Comparison of ENCODE assay signal across 18 cellular contexts in genomic region chr1:94623560-94624148, GRCh38.
DNase-seq lines count a peak whose midpoint lies in the region; ATAC-seq and TF ChIP-seq lines count a peak whose summit lies in the region.
"Had no signal": no experiment of that assay in that cellular context is flagged by ENCODE, and none has a peak within 500 bp of the region (broad histone marks: within the 10 kb centered on the region; RNA-seq: fewer than 3 reads in every experiment).

No MANE protein-coding gene starts in this region.

- peaks cover 2% of the 10 kb centered on the region for H3K9me3 Mint-ChIP-seq in CD8-positive, alpha-beta T cell
- H3K9me3 Mint-ChIP-seq: stimulated activated effector memory CD8-positive, alpha-beta T cell treated with anti-CD3 and anti-CD28 coated beads, Interleukin-12 subunit alpha, Interleukin-12 subunit beta, amount 100 ng/mL, for 72 hours had no signal

- RAD21 ChIA-PET in HCT116 (lab: Charles Lee; ENCODE audit: low non-redundant PET in 1 of 2, low total read pairs in 2 of 2, uncharacterized antibody in 2 of 2, unreplicated experiment in 2 of 2), result no interaction called here

- no peak for TF ChIP-seq POLR2A in HCT116 (IDR thresholded peaks at IDR 0.05; ENCODE audit: borderline replicate concordance, extremely low read depth, insufficient read depth, insufficient read length)

- TF ChIP-seq RAD21 in HCT116 (IDR thresholded peaks at IDR 0.05; ENCODE audit: low read depth), result no peak

- H3K9ac ChIP-seq in HCT116 (ENCODE audit: low read length) (peak overlapping the region; percentile 70), iPS-20b (ENCODE audit: low read depth, low read length) (peak overlapping the region; percentile 13; the same call in 1 of the 2 replicates)

- H3K27me3 ChIP-seq in HCT116 (ENCODE audit: insufficient read depth, low read length), result no peaks in the 10 kb centered on the region
- peaks cover 15% of the 10 kb centered on the region; the same call in 1 of the 2 replicates for H3K27me3 ChIP-seq in iPS-20b (ENCODE audit: insufficient read depth, low read length)
- no peaks in the 10 kb centered on the region for H3K27me3 ChIP-seq in aorta (ENCODE audit: control insufficient read depth in 1 of 2, insufficient read depth in 2 of 2, low read length in 1 of 2)
- no peaks in the 10 kb centered on the region for H3K27me3 ChIP-seq in CD8-positive, alpha-beta T cell (ENCODE audit: insufficient read depth, low read length)
- H3K27me3 ChIP-seq: uterus had no signal

- ATAC-seq in HCT116 (peak; percentile 21), aorta (ENCODE audit: low FRiP score) (no peak)
- ATAC-seq in CD8-positive, alpha-beta T cell, result no peak
- ATAC-seq: stimulated activated effector memory CD8-positive, alpha-beta T cell treated with anti-CD3 and anti-CD28 coated beads, Interleukin-12 subunit alpha, Interleukin-12 subunit beta, amount 100 ng/mL, for 72 hours had no signal

- intact Hi-C loops in HCT116 (cut with micrococcal nuclease), result loop anchor here (5.0 kb wide), 1 partner anchor 179 kb away; no protein-coding TSS in a partner anchor
- intact Hi-C loops in posterior vena cava (cut with DNase I), result no loop called here
- intact Hi-C loops in aorta (cut with DNase I), result no loop called here
- intact Hi-C loops in CD8-positive, alpha-beta T cell (cut with DNase I, micrococcal nuclease), result no loop called here

- H2AFZ ChIP-seq in HCT116 (ENCODE audit: low read depth, low read length, poor library complexity, severe bottlenecking), result no peak overlapping the region

- DNase-seq in HCT116 (ENCODE audit: low read depth, low spot score) (no peak), amniotic epithelial cell (ENCODE audit: low read depth) (peak; percentile 84), posterior vena cava (ENCODE audit: low spot score) (peak; percentile 79), aorta (no peak), SHP77 treated with DMSO at 0.1 percent for 48 hours (lab: John Stamatoyannopoulos, UW) (no peak), DMS53 (lab: John Stamatoyannopoulos, UW) (no peak)
- no peak for DNase-seq in CD8-positive, alpha-beta T cell
- DNase-seq: activated CD4-positive, CD25-positive, alpha-beta regulatory T cell treated with anti-CD3 and anti-CD28 coated beads, Interleukin-2, amount 50 U/mL, for 72 hours; activated T-cell treated with anti-CD3 and anti-CD28 coated beads for 4 hours; DND-41; KBM-7; NCI-H1436 treated with DMSO at 0.1 percent for 48 hours; NCI-H510A; stimulated activated CD4-positive, alpha-beta T cell treated with anti-CD3 and anti-CD28 coated beads, Interleukin-4, amount 100 ng/mL, for 24 hours; T-helper 1 cell; uterus had no signal

- peak overlapping the region; percentile 64 for H3K4me2 ChIP-seq in HCT116 (ENCODE audit: low read length)

- no peaks in the 10 kb centered on the region for H4K20me1 ChIP-seq in HCT116 (ENCODE audit: insufficient read depth)

- no peaks in the 10 kb centered on the region for H3K36me3 Mint-ChIP-seq in CD8-positive, alpha-beta T cell
- H3K36me3 Mint-ChIP-seq: stimulated activated effector memory CD8-positive, alpha-beta T cell treated with anti-CD3 and anti-CD28 coated beads, Interleukin-12 subunit alpha, Interleukin-12 subunit beta, amount 100 ng/mL, for 72 hours had no signal

- H3K4me3 Mint-ChIP-seq in CD8-positive, alpha-beta T cell, result no peak overlapping the region
- H3K4me3 Mint-ChIP-seq: stimulated activated effector memory CD8-positive, alpha-beta T cell treated with anti-CD3 and anti-CD28 coated beads, Interleukin-12 subunit alpha, Interleukin-12 subunit beta, amount 100 ng/mL, for 72 hours had no signal

- H3K4me3 ChIP-seq in HCT116 (replicated peaks in 1 of 2; ENCODE audit: low read depth in 1 of 2, low read length in 2 of 2), result no peak overlapping the region
- no peak overlapping the region for H3K4me3 ChIP-seq in iPS-20b (ENCODE audit: low read length)
- H3K4me3 ChIP-seq in aorta (ENCODE audit: low read length in 2 of 2), result no peak overlapping the region
- H3K4me3 ChIP-seq in CD8-positive, alpha-beta T cell (ENCODE audit: low read depth, low read length), result no peak overlapping the region
- H3K4me3 ChIP-seq: uterus had no signal

- no peaks in the 10 kb centered on the region for H3K79me2 ChIP-seq in HCT116 (ENCODE audit: insufficient read depth, low read length)

- WGBS in aorta, 2 donors, result 64 to 77% methylated on average over 8 of the region's 8 CpGs

- BruUV-seq in HCT116 (replicated peaks; lab: Mats Ljungman, UMichigan), result no TSS peak

- H3K9me2 ChIP-seq in HCT116 (ENCODE audit: insufficient read depth), result no peaks in the 10 kb centered on the region

- POLR2A ChIA-PET in HCT116 (lab: Charles Lee), result no interaction called here
- POLR2A ChIA-PET in CD8-positive, alpha-beta T cell (lab: Charles Lee), result no interaction called here

- peaks cover 2% of the 10 kb centered on the region for H3K27me3 Mint-ChIP-seq in CD8-positive, alpha-beta T cell (ENCODE audit: low read depth)

- H3K4me1 ChIP-seq in HCT116 (ENCODE audit: control insufficient read depth in 1 of 2, insufficient read depth in 2 of 2, low read length in 2 of 2), result peaks cover 49 to 59% of the 10 kb centered on the region in 2 experiments
- peaks cover 32% of the 10 kb centered on the region for H3K4me1 ChIP-seq in iPS-20b (ENCODE audit: insufficient read depth, low read length)
- H3K4me1 ChIP-seq in aorta (ENCODE audit: control insufficient read depth in 1 of 2, insufficient read depth in 2 of 2, low read length in 2 of 2), result peaks cover 0 to 1% of the 10 kb centered on the region in 2 donors
- H3K4me1 ChIP-seq in CD8-positive, alpha-beta T cell (ENCODE audit: insufficient read depth, low read length), result no peaks in the 10 kb centered on the region
- H3K4me1 ChIP-seq: uterus had no signal

- no peaks in the 10 kb centered on the region; a peak in 1 of 4 replicates for H3K9me3 ChIP-seq in HCT116 (ENCODE audit: control insufficient read depth in 1 of 2, insufficient read depth in 1 of 2, low read depth in 1 of 2, low read length in 2 of 2)
- no peaks in the 10 kb centered on the region for H3K9me3 ChIP-seq in iPS-20b (ENCODE audit: insufficient read depth, low read depth, low read length)
- H3K9me3 ChIP-seq in aorta (ENCODE audit: control insufficient read depth, low read length), result no peaks in the 10 kb centered on the region
- H3K9me3 ChIP-seq in CD8-positive, alpha-beta T cell (ENCODE audit: low read length), result no peaks in the 10 kb centered on the region
- H3K9me3 ChIP-seq: uterus had no signal

- no peak overlapping the region for H3K27ac Mint-ChIP-seq in CD8-positive, alpha-beta T cell
- H3K27ac Mint-ChIP-seq: stimulated activated effector memory CD8-positive, alpha-beta T cell treated with anti-CD3 and anti-CD28 coated beads, Interleukin-12 subunit alpha, Interleukin-12 subunit beta, amount 100 ng/mL, for 72 hours had no signal

- H3K27ac ChIP-seq in HCT116 (ENCODE audit: low read depth, low read length), result peak overlapping the region; percentile 70
- H3K27ac ChIP-seq in iPS-20b (ENCODE audit: low read length), result no peak overlapping the region
- no peak overlapping the region for H3K27ac ChIP-seq in aorta (ENCODE audit: low read depth in 1 of 2, low read length in 2 of 2)
- no peak overlapping the region for H3K27ac ChIP-seq in CD8-positive, alpha-beta T cell (ENCODE audit: low read depth, low read length)
- H3K27ac ChIP-seq: uterus had no signal

- no peak for TF ChIP-seq CTCF in HCT116 (IDR thresholded peaks at IDR 0.05 in 2 of 3, conservative IDR thresholded peaks at IDR 0.05 in 1 of 3; ENCODE audit: borderline replicate concordance in 1 of 3, insufficient read depth in 1 of 3, low read depth in 2 of 3, low read length in 2 of 3)
- no peak for TF ChIP-seq CTCF in CD8-positive, alpha-beta T cell (IDR thresholded peaks at IDR 0.05)

- H3K36me3 ChIP-seq in HCT116 (ENCODE audit: control insufficient read depth in 1 of 2, insufficient read depth in 2 of 2, low read length in 2 of 2) (no peaks in the 10 kb centered on the region), iPS-20b (ENCODE audit: insufficient read depth, low read depth, low read length) (no peaks in the 10 kb centered on the region), aorta (ENCODE audit: control insufficient read depth in 1 of 2, insufficient read depth in 2 of 2, low read length in 1 of 2) (no peaks in the 10 kb centered on the region)
- no peaks in the 10 kb centered on the region for H3K36me3 ChIP-seq in CD8-positive, alpha-beta T cell (ENCODE audit: insufficient read depth, low read length)
- H3K36me3 ChIP-seq: uterus had no signal

- no peaks in the 10 kb centered on the region for H3K4me1 Mint-ChIP-seq in CD8-positive, alpha-beta T cell (ENCODE audit: low read depth)
- H3K4me1 Mint-ChIP-seq: stimulated activated effector memory CD8-positive, alpha-beta T cell treated with anti-CD3 and anti-CD28 coated beads, Interleukin-12 subunit alpha, Interleukin-12 subunit beta, amount 100 ng/mL, for 72 hours had no signal

- CTCF ChIA-PET in HCT116 (lab: Charles Lee), result no interaction called here
- CTCF ChIA-PET in CD8-positive, alpha-beta T cell (lab: Charles Lee), result no interaction called here

TF ChIP-seq in HCT116, 20 proteins besides CTCF, POLR2A, EP300 and RAD21:
- TF ChIP-seq FOSL1 (IDR thresholded peaks at IDR 0.05; ENCODE audit: low read depth) (no peak), YY1 (IDR thresholded peaks at IDR 0.05; ENCODE audit: extremely low read depth, insufficient replicate concordance, low read depth, low read length) (no peak), POLR2AphosphoS5 (IDR thresholded peaks at IDR 0.05; ENCODE audit: low read depth, low read length) (no peak), SP1 (IDR thresholded peaks at IDR 0.05; ENCODE audit: low read depth) (0 out of 2 replicates have a peak, but pooled peaks have one; percentile 40), CEBPB (IDR thresholded peaks at IDR 0.05; ENCODE audit: low read depth) (peak; percentile 41; the same call in 1 of the 2 replicates)
TF ChIP-seq in HCT116: peak in this region for 2.

Comparison
In these comparisons a context has a peak if more than half of its experiments do, and no peak if none do; other contexts are left out.
1. DNase-seq: peak in amniotic epithelial cell (single experiment) and posterior vena cava (single experiment); none in HCT116 (single experiment), aorta (0 of 2), SHP77 treated with DMSO at 0.1 percent for 48 hours (single experiment), DMS53 (single experiment) and CD8-positive, alpha-beta T cell (0 of 7).